In genomic region chr1:68814067-68814466, GRCh38 we compare ENCODE assay signal across 14 cellular contexts.
"Had no signal": no experiment of that assay in that cellular context is flagged by ENCODE, and none has a peak within 500 bp of the region (broad histone marks: within the 10 kb centered on the region; RNA-seq: fewer than 3 reads in every experiment).

No MANE protein-coding gene starts in this region.

- H3K9me3 ChIP-seq: transverse colon had no signal

- H3K4me3 Mint-ChIP-seq: activated naive CD8-positive, alpha-beta T cell treated with anti-CD3 and anti-CD28 coated beads, Interleukin-2, amount 50 U/mL, for 24 hours; activated T-helper 1 cell treated with anti-CD3 and anti-CD28 coated beads, Interleukin-12 subunit alpha, Interleukin-12 subunit beta, Interleukin-2, Interleukin-4 antibody, amounts not matched to agents 30 ng/mL and 10 ng/mL and 1 ng/mL, durations not matched to agents 14 hours and 24 hours and 36 hours had no signal

- H3K27me3 Mint-ChIP-seq: activated naive CD8-positive, alpha-beta T cell treated with anti-CD3 and anti-CD28 coated beads, Interleukin-2, amount 50 U/mL, for 24 hours had no signal

- H3K4me3 ChIP-seq: coronary artery, transverse colon had no signal

- H3K27ac Mint-ChIP-seq: activated naive CD8-positive, alpha-beta T cell treated with anti-CD3 and anti-CD28 coated beads, Interleukin-2, amount 50 U/mL, for 24 hours; activated T-helper 1 cell treated with anti-CD3 and anti-CD28 coated beads, Interleukin-12 subunit alpha, Interleukin-12 subunit beta, Interleukin-2, Interleukin-4 antibody, amounts not matched to agents 30 ng/mL and 10 ng/mL and 1 ng/mL, durations not matched to agents 14 hours and 24 hours and 36 hours had no signal

- H3K9me3 Mint-ChIP-seq: activated T-helper 1 cell treated with anti-CD3 and anti-CD28 coated beads, Interleukin-12 subunit alpha, Interleukin-12 subunit beta, Interleukin-2, Interleukin-4 antibody, amounts not matched to agents 30 ng/mL and 10 ng/mL and 1 ng/mL, durations not matched to agents 14 hours and 24 hours and 36 hours had no signal

- H3K4me1 ChIP-seq: transverse colon had no signal

- DNase-seq: activated CD4-positive, alpha-beta T cell treated with anti-CD3 and anti-CD28 coated beads for 4 hours; activated naive CD4-positive, alpha-beta T cell; activated naive CD8-positive, alpha-beta T cell treated with anti-CD3 and anti-CD28 coated beads, Interleukin-2, amount 50 U/mL, for 24 hours; effector CD4-positive, alpha-beta T cell; kidney; stimulated activated CD4-positive, alpha-beta T cell treated with anti-CD3 and anti-CD28 coated beads, Interleukin-12 subunit alpha, Interleukin-12 subunit beta, amount 100 ng/mL, for 4 hours; stimulated activated naive CD4-positive, alpha-beta T cell; substantia nigra; T1000; transverse colon had no signal

- H3K36me3 ChIP-seq: transverse colon had no signal

- FAIRE-seq: endothelial cell of umbilical vein, frontal cortex, kidney had no signal

- H3K27me3 ChIP-seq: transverse colon had no signal

- H3K27ac ChIP-seq: coronary artery, transverse colon had no signal

- H3K4me1 Mint-ChIP-seq: activated naive CD8-positive, alpha-beta T cell treated with anti-CD3 and anti-CD28 coated beads, Interleukin-2, amount 50 U/mL, for 24 hours had no signal
